ENCODE assay signal across 18 cellular contexts in genomic region chr14:36085861-36086260, GRCh38.
A peak's percentile ranks its signal among the peaks of the same experiment; 100 is the strongest.
DNase-seq lines count a peak whose midpoint lies in the region; ATAC-seq lines count a peak whose summit lies in the region.
"Had no signal": no experiment of that assay in that cellular context is flagged by ENCODE, and none has a peak within 500 bp of the region (broad histone marks: within the 10 kb centered on the region; RNA-seq: fewer than 3 reads in every experiment).

No MANE protein-coding gene starts in this region.

- DNase-seq in EH (ENCODE audit: low read depth) (peak; percentile 11), NCI-H2029 treated with DMSO at 0.1 percent for 48 hours (lab: John Stamatoyannopoulos, UW) (peak; percentile 70), OCI-M1 (lab: John Stamatoyannopoulos, UW) (peak; percentile 5), retina (no peak)
- DNase-seq: AML-193, DMS79 treated with DMSO at 0.1 percent for 48 hours, NCI-H187 treated with DMSO at 0.1 percent for 48 hours, NCI-H226, NCI-H526, RPMI8226, SHP77 treated with DMSO at 0.1 percent for 48 hours, T-cell, T-helper 9 cell had no signal

- ATAC-seq in HG02852 (IDR thresholded peaks at IDR 0.05; ENCODE audit: unreplicated experiment) (no peak), HG03354 (IDR thresholded peaks at IDR 0.05; ENCODE audit: poor library complexity, severe bottlenecking, unreplicated experiment) (no peak)
- ATAC-seq: SK-N-SH treated with all-trans-retinoic acid at 6 μM for 48 hours, T-cell had no signal

- no peak overlapping the region for H3K27ac ChIP-seq in ACC112 (ENCODE audit: low read depth, low read length)
- H3K27ac ChIP-seq: C4-2B had no signal

- peak overlapping the region; percentile 41; the same call in 1 of the 2 replicates for H3K4me3 ChIP-seq in ACC112 (ENCODE audit: low read depth, low read length)

- H3K27me3 ChIP-seq in ACC112 (ENCODE audit: insufficient read depth, low read length): peaks cover 8% of the 10 kb centered on the region; the same call in 1 of the 2 replicates

- no peaks in the 10 kb centered on the region for H3K36me3 ChIP-seq in ACC112 (ENCODE audit: insufficient read depth, low read length)

- H3K4me1 ChIP-seq in ACC112 (ENCODE audit: control insufficient read depth, insufficient read depth, low read length, unreplicated experiment): peaks cover 5% of the 10 kb centered on the region

- no peaks in the 10 kb centered on the region for H3K79me2 ChIP-seq in ACC112 (ENCODE audit: control insufficient read depth, insufficient read depth, low read length, unreplicated experiment)

- H2AFZ ChIP-seq in ACC112 (ENCODE audit: low read length, unreplicated experiment): peak overlapping the region; percentile 62
